ENCODE assay signal across 8 cellular contexts in the genomic region with DNA sequence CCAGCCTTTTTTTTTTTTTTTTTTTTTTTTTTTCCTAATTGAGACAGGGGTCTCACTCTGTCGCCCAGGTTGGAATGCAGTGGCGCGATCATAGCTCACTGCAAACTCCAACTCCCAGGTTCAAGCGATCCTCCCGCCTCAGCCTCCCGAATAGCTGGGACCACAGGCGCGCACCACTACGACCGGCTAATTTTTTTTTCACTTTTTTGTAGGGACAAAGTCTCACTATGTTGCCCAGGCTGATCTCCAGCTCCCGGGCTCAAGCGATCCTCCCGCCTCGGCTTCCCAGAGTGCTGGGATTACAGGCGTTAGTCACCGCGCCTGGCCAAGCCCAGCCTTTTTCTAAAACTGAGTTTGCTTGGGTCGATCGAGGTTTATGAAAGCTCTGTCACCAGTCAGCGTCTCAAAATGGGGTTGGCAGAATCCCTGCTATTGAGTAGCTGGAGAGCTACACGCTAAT. TPM values are rescaled to one million over a fixed set of nuclear protein-coding genes. Genes with fewer than 3 reads are reported as not detected.
DNase-seq lines count a peak whose midpoint lies in the region; ATAC-seq and TF ChIP-seq lines count a peak whose summit lies in the region.

No MANE protein-coding gene starts in this region.

- H3K4me3 Mint-ChIP-seq in activated CD4-positive, alpha-beta memory T cell treated with anti-CD3 and anti-CD28 coated beads, Interleukin-2, amount 10 ng/mL, durations not matched to agents 7 days and 5 days: peak overlapping the region; percentile 98
- peak overlapping the region; percentile 98 to 100 (median 99) for H3K4me3 Mint-ChIP-seq in nephron

- POLR2A ChIA-PET in activated CD4-positive, alpha-beta memory T cell treated with anti-CD3 and anti-CD28 coated beads, Interleukin-2, amount 10 ng/mL, durations not matched to agents 7 days and 5 days (lab: Charles Lee): interaction anchor here (0.9 to 6.8 kb wide), 18 partner anchors 9 to 282 kb away, joined by 3 to 125 read pairs (median 6); a partner anchor contains a TSS

- peak overlapping the region; percentile 100 for H3K27ac Mint-ChIP-seq in activated CD4-positive, alpha-beta memory T cell treated with anti-CD3 and anti-CD28 coated beads, Interleukin-2, amount 10 ng/mL, durations not matched to agents 7 days and 5 days
- H3K27ac Mint-ChIP-seq in nephron: peak overlapping the region; percentile 98 to 100 (median 100)

- H3K4me2 ChIP-seq in BLaER1 treated with 17β-estradiol and CSF1 and Interleukin-3, amounts not matched to agents 10 nM and 100 nM: peak overlapping the region; percentile 63 to 86 (median 76)

- peaks cover 30 to 49% (median 39%) of the 10 kb centered on the region in 10 experiments; a peak in 19 of 20 replicates for H3K4me1 ChIP-seq in BLaER1 treated with 17β-estradiol and CSF1 and Interleukin-3, amounts not matched to agents 10 nM and 100 nM

- H4K20me1 ChIP-seq in BLaER1 treated with 17β-estradiol and CSF1 and Interleukin-3, amounts not matched to agents 10 nM and 100 nM: peaks cover 21 to 37% (median 34%) of the 10 kb centered on the region in 11 experiments; a peak in 20 of 22 replicates

- ATAC-seq in HG03571 (IDR thresholded peaks at IDR 0.05; ENCODE audit: unreplicated experiment) (no peak), GM18909 (IDR thresholded peaks at IDR 0.05; ENCODE audit: poor library complexity, unreplicated experiment) (no peak)

- peaks cover 22% of the 10 kb centered on the region for H3K36me3 Mint-ChIP-seq in activated CD4-positive, alpha-beta memory T cell treated with anti-CD3 and anti-CD28 coated beads, Interleukin-2, amount 10 ng/mL, durations not matched to agents 7 days and 5 days (ENCODE audit: low read depth)
- H3K36me3 Mint-ChIP-seq in nephron (ENCODE audit: low read depth): peaks cover 5% of the 10 kb centered on the region

- no peak for TF ChIP-seq CTCF in nephron (IDR thresholded peaks at IDR 0.05; ENCODE audit: unreplicated experiment in 3 of 3)

- peaks cover 43% of the 10 kb centered on the region for H3K4me1 Mint-ChIP-seq in activated CD4-positive, alpha-beta memory T cell treated with anti-CD3 and anti-CD28 coated beads, Interleukin-2, amount 10 ng/mL, durations not matched to agents 7 days and 5 days
- peaks cover 37% of the 10 kb centered on the region for H3K4me1 Mint-ChIP-seq in nephron

- peak overlapping the region; percentile 56 to 97 (median 91); a peak in 21 of 22 replicates for H3K27ac ChIP-seq in BLaER1 treated with 17β-estradiol and CSF1 and Interleukin-3, amounts not matched to agents 10 nM and 100 nM

- peaks cover 0 to 21% (median 4%) of the 10 kb centered on the region in 11 experiments; a peak in 9 of 22 replicates for H3K9me3 ChIP-seq in BLaER1 treated with 17β-estradiol and CSF1 and Interleukin-3, amounts not matched to agents 10 nM and 100 nM (replicated peaks in 1 of 11)

- no peaks in the 10 kb centered on the region for H3K27me3 Mint-ChIP-seq in activated CD4-positive, alpha-beta memory T cell treated with anti-CD3 and anti-CD28 coated beads, Interleukin-2, amount 10 ng/mL, durations not matched to agents 7 days and 5 days
- no peaks in the 10 kb centered on the region for H3K27me3 Mint-ChIP-seq in nephron (ENCODE audit: low read depth)

- peaks cover 27 to 62% (median 52%) of the 10 kb centered on the region in 11 experiments for H3K27me3 ChIP-seq in BLaER1 treated with 17β-estradiol and CSF1 and Interleukin-3, amounts not matched to agents 10 nM and 100 nM

- H3K36me3 ChIP-seq in BLaER1 treated with 17β-estradiol and CSF1 and Interleukin-3, amounts not matched to agents 10 nM and 100 nM: peaks cover 0 to 25% (median 12%) of the 10 kb centered on the region in 11 experiments; a peak in 14 of 22 replicates

- H3K9me3 Mint-ChIP-seq in activated CD4-positive, alpha-beta memory T cell treated with anti-CD3 and anti-CD28 coated beads, Interleukin-2, amount 10 ng/mL, durations not matched to agents 7 days and 5 days: no peaks in the 10 kb centered on the region
- peaks cover 2% of the 10 kb centered on the region for H3K9me3 Mint-ChIP-seq in nephron

- CTCF ChIA-PET in activated CD4-positive, alpha-beta memory T cell treated with anti-CD3 and anti-CD28 coated beads, Interleukin-2, amount 10 ng/mL, durations not matched to agents 7 days and 5 days (lab: Charles Lee): interaction anchor here (0.7 to 1.8 kb wide), 10 partner anchors 18 to 419 kb away, joined by 3 to 9 read pairs (median 4); a partner anchor contains a TSS

- DNase-seq in HT1080 (ENCODE audit: low read depth): peak; percentile 50
- peak; percentile 31 for DNase-seq in activated CD4-positive, alpha-beta memory T cell treated with anti-CD3 and anti-CD28 coated beads, Interleukin-2, amount 10 ng/mL, durations not matched to agents 7 days and 5 days
- peak; percentile 64 for DNase-seq in fibroblast of gingiva (ENCODE audit: low read depth)
- DNase-seq in NCI-H2081 treated with DMSO at 0.1 percent for 48 hours (lab: John Stamatoyannopoulos, UW): no peak

- H3K9ac ChIP-seq in BLaER1 treated with 17β-estradiol and CSF1 and Interleukin-3, amounts not matched to agents 10 nM and 100 nM: peak overlapping the region; percentile 80 to 96 (median 92); a peak in 21 of 22 replicates

- H3K4me3 ChIP-seq in BLaER1 treated with 17β-estradiol and CSF1 and Interleukin-3, amounts not matched to agents 10 nM and 100 nM: peak overlapping the region; percentile 75 to 85 (median 80)

RNA-seq across cellular contexts. Expression of a gene that starts 1.3 kb away (rescaled TPM):
- total RNA-seq in HT1080 (2014; rRNA removed; shearing (Covaris generic)): 30.0 and 31.7 TPM in 2 replicates
- 43.1 and 47.8 TPM in 2 replicates for polyA plus RNA-seq in HT1080 (2015; cell fraction: cytosol; rRNA removed)
- 92.3 and 101 TPM in 2 replicates for polyA plus RNA-seq in HT1080 (2015; cell fraction: nucleus; rRNA removed)
- 10 to 100 TPM; 63.2 to 63.7 TPM for total RNA-seq in activated CD4-positive, alpha-beta memory T cell treated with anti-CD3 and anti-CD28 coated beads, Interleukin-2, amount 10 ng/mL, durations not matched to agents 7 days and 5 days

RNA-seq across cellular contexts. Expression of a gene that starts 13.0 kb away (rescaled TPM):
- 0.23 and 0.42 TPM in 2 replicates for total RNA-seq in HT1080 (2014; rRNA removed; shearing (Covaris generic))
- 0.47 and 0.66 TPM in 2 replicates for polyA plus RNA-seq in HT1080 (2015; cell fraction: cytosol; rRNA removed)
- polyA plus RNA-seq in HT1080 (2015; cell fraction: nucleus; rRNA removed): 1.7 and 1.9 TPM in 2 replicates
- 1 to 10 TPM; 4.9 TPM for total RNA-seq in activated CD4-positive, alpha-beta memory T cell treated with anti-CD3 and anti-CD28 coated beads, Interleukin-2, amount 10 ng/mL, durations not matched to agents 7 days and 5 days

RNA-seq across cellular contexts. Expression of a gene that starts 39.8 kb away (rescaled TPM):
- total RNA-seq in HT1080 (2014; rRNA removed; shearing (Covaris generic)): 0.03 and 0.16 TPM in 2 replicates
- 1.7 and 2.2 TPM in 2 replicates for polyA plus RNA-seq in HT1080 (2015; cell fraction: cytosol; rRNA removed)
- polyA plus RNA-seq in HT1080 (2015; cell fraction: nucleus; rRNA removed): 5.6 and 5.7 TPM in 2 replicates
- 100 to 1,000 TPM; 354 to 359 TPM for total RNA-seq in activated CD4-positive, alpha-beta memory T cell treated with anti-CD3 and anti-CD28 coated beads, Interleukin-2, amount 10 ng/mL, durations not matched to agents 7 days and 5 days

RNA-seq across cellular contexts. Expression of a gene that starts 43.4 kb away (rescaled TPM):
- 11.9 and 13.9 TPM in 2 replicates for total RNA-seq in HT1080 (2014; rRNA removed; shearing (Covaris generic))
- 12.0 and 14.3 TPM in 2 replicates for polyA plus RNA-seq in HT1080 (2015; cell fraction: cytosol; rRNA removed)
- polyA plus RNA-seq in HT1080 (2015; cell fraction: nucleus; rRNA removed): 43.5 and 52.1 TPM in 2 replicates
- total RNA-seq in activated CD4-positive, alpha-beta memory T cell treated with anti-CD3 and anti-CD28 coated beads, Interleukin-2, amount 10 ng/mL, durations not matched to agents 7 days and 5 days: 100 to 1,000 TPM; 104 to 116 TPM

RNA-seq across cellular contexts. Expression of a gene that starts 47.2 kb away (rescaled TPM):
- 19.4 and 30.6 TPM in 2 replicates for total RNA-seq in HT1080 (2014; rRNA removed; shearing (Covaris generic))
- 25.7 and 26.0 TPM in 2 replicates for polyA plus RNA-seq in HT1080 (2015; cell fraction: cytosol; rRNA removed)
- 35.5 and 36.6 TPM in 2 replicates for polyA plus RNA-seq in HT1080 (2015; cell fraction: nucleus; rRNA removed)
- 10 to 100 TPM; 17.9 to 18.3 TPM for total RNA-seq in activated CD4-positive, alpha-beta memory T cell treated with anti-CD3 and anti-CD28 coated beads, Interleukin-2, amount 10 ng/mL, durations not matched to agents 7 days and 5 days

Comparison
In these comparisons a context has a peak if more than half of its experiments do, and no peak if none do; other contexts are left out.
1. RNA of a gene that starts 39.8 kb away (total RNA-seq): 354 to 359 TPM in activated CD4-positive, alpha-beta memory T cell treated with anti-CD3 and anti-CD28 coated beads, Interleukin-2, amount 10 ng/mL, durations not matched to agents 7 days and 5 days; 0.03 to 0.16 TPM in HT1080; every median in the first group is over 100 times any median in the second.